20 cellular contexts compared by ENCODE assay signal in the genomic region with DNA sequence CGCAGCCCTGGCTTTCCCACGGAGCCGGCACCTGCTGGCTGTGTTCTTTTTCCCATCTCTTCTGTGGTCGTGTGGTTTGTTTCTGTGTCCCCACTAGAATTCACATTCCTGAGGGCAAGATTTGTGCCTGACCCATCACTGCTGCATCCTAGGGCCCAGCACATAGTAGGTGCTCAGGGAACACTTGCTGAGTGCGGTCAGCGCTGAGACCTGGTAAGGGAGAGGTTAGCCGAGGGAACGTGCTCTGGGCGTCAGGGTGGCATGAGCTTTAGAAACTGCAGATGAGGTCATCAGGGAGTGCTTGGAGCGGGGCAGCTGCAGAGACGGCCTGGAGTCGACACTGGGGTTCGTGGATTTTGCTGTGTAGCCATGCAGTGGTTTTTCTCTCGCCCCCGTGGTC.
"Had no signal": no experiment of that assay in that cellular context is flagged by ENCODE, and none has a peak within 500 bp of the region (broad histone marks: within the 10 kb centered on the region; RNA-seq: fewer than 3 reads in every experiment).

No MANE protein-coding gene starts in this region.

- H3K4me3 Mint-ChIP-seq: activated naive CD4-positive, alpha-beta T cell treated with anti-CD3 and anti-CD28 coated beads for 36 hours; activated naive CD8-positive, alpha-beta T cell treated with anti-CD3 and anti-CD28 coated beads, Interleukin-2, amount 50 U/mL, for 24 hours; activated T-helper 17 cell treated with anti-CD3 and anti-CD28 coated beads, Interleukin-2, amount 50 U/mL, for 72 hours; stimulated activated naive CD8-positive, alpha-beta T cell treated with anti-CD3 and anti-CD28 coated beads, Interleukin-15, Interleukin-2, amounts not matched to agents 100 ng/mL and 50 ng/mL, for 24 hours had no signal

- H3K27ac Mint-ChIP-seq: activated naive CD4-positive, alpha-beta T cell treated with anti-CD3 and anti-CD28 coated beads for 36 hours; activated naive CD8-positive, alpha-beta T cell treated with anti-CD3 and anti-CD28 coated beads, Interleukin-2, amount 50 U/mL, for 24 hours; activated T-helper 17 cell treated with anti-CD3 and anti-CD28 coated beads, Interleukin-2, amount 50 U/mL, for 72 hours; naive thymus-derived CD8-positive, alpha-beta T cell; progenitor cell of endocrine pancreas; stimulated activated naive CD8-positive, alpha-beta T cell treated with anti-CD3 and anti-CD28 coated beads, Interleukin-15, Interleukin-2, amounts not matched to agents 100 ng/mL and 50 ng/mL, for 24 hours had no signal

- H3K27me3 ChIP-seq: gastrocnemius medialis, suprapubic skin had no signal

- H3K27me3 Mint-ChIP-seq: activated naive CD8-positive, alpha-beta T cell treated with anti-CD3 and anti-CD28 coated beads, Interleukin-2, amount 50 U/mL, for 24 hours; activated T-helper 17 cell treated with anti-CD3 and anti-CD28 coated beads, Interleukin-2, amount 50 U/mL, for 72 hours; naive thymus-derived CD8-positive, alpha-beta T cell; progenitor cell of endocrine pancreas; stimulated activated naive CD8-positive, alpha-beta T cell treated with anti-CD3 and anti-CD28 coated beads, Interleukin-15, Interleukin-2, amounts not matched to agents 100 ng/mL and 50 ng/mL, for 24 hours had no signal

- H3K9me3 ChIP-seq: gastrocnemius medialis, suprapubic skin had no signal

- H3K27ac ChIP-seq: gastrocnemius medialis, suprapubic skin had no signal

- H3K4me3 ChIP-seq: gastrocnemius medialis, smooth muscle cell, suprapubic skin had no signal

- H3K9me3 Mint-ChIP-seq: activated naive CD4-positive, alpha-beta T cell treated with anti-CD3 and anti-CD28 coated beads for 36 hours; activated naive CD8-positive, alpha-beta T cell treated with anti-CD3 and anti-CD28 coated beads, Interleukin-2, amount 50 U/mL, for 24 hours; activated T-helper 17 cell treated with anti-CD3 and anti-CD28 coated beads, Interleukin-2, amount 50 U/mL, for 72 hours; naive thymus-derived CD8-positive, alpha-beta T cell; stimulated activated naive CD8-positive, alpha-beta T cell treated with anti-CD3 and anti-CD28 coated beads, Interleukin-15, Interleukin-2, amounts not matched to agents 100 ng/mL and 50 ng/mL, for 24 hours had no signal

- DNase-seq: activated CD4-positive, alpha-beta T cell treated with anti-CD3 and anti-CD28 coated beads for 48 hours; activated CD8-positive, alpha-beta memory T cell treated with anti-CD3 and anti-CD28 coated beads for 24 hours; activated naive CD4-positive, alpha-beta T cell treated with anti-CD3 and anti-CD28 coated beads for 36 hours; activated naive CD8-positive, alpha-beta T cell treated with anti-CD3 and anti-CD28 coated beads, Interleukin-2, amount 50 U/mL, for 24 hours; aorta; erythroblast; gastrocnemius medialis; occipital lobe; right cardiac atrium; stimulated activated CD4-positive, alpha-beta T cell treated with anti-CD3 and anti-CD28 coated beads, Interleukin-4, amount 100 ng/mL, for 4 hours; stimulated activated CD8-positive, alpha-beta memory T cell treated with anti-CD3 and anti-CD28 coated beads, Interleukin-4, amount 100 ng/mL, for 48 hours; T-helper 2 cell; trophoblast cell had no signal

- ATAC-seq: activated naive CD8-positive, alpha-beta T cell treated with anti-CD3 and anti-CD28 coated beads, Interleukin-2, amount 50 U/mL, for 24 hours; activated T-helper 17 cell treated with anti-CD3 and anti-CD28 coated beads, Interleukin-2, amount 50 U/mL, for 72 hours; gastrocnemius medialis; left lobe of liver; naive thymus-derived CD8-positive, alpha-beta T cell; right cardiac atrium had no signal
